ENCODE assay signal across 1 cellular context in the genomic region with DNA sequence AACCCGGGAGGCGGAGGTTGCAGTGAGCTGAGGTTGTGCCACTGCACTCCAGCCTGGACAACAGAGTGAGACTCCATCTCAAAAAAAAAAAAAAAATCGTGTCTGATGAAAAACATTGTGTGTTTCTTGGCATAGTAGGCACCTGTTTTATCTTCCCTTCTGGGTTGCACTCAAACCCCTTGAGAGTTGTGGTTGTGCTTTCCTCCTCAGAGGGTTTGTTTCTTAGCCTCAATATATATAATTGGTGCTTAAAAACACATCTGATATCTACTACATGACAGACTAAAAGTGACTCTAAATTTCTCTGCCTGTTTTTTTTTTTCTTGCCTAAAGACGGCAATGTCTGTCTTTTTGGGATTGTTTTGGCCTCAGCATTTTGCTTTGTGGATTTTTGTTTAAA.
A peak's percentile ranks its signal among the peaks of the same experiment; 100 is the strongest.
TF ChIP-seq lines count a peak whose summit lies in the region.

No MANE protein-coding gene starts in this region.

TF ChIP-seq in GM12878, 131 proteins besides CTCF, POLR2A, EP300 and RAD21:
- TF ChIP-seq RUNX3 (IDR thresholded peaks at IDR 0.05; ENCODE audit: low read length) (peak; percentile 44; the same call in 1 of the 2 replicates), MTA2 (IDR thresholded peaks at IDR 0.05; ENCODE audit: low read depth) (peak; percentile 58; the same call in 1 of the 2 replicates), MEF2B (IDR thresholded peaks at IDR 0.05; ENCODE audit: partially characterized antibody, poor library complexity, severe bottlenecking) (peak; percentile 94), DPF2 (IDR thresholded peaks at IDR 0.05) (no peak), ATF7 (IDR thresholded peaks at IDR 0.05; ENCODE audit: low read depth) (0 out of 2 replicates have a peak, but pooled peaks have one; percentile 19), ZNF384 (IDR thresholded peaks at IDR 0.05; ENCODE audit: borderline replicate concordance, low read depth, low read length) (peak; percentile 8; the same call in 1 of the 2 replicates), TCF12 (IDR thresholded peaks at IDR 0.05; ENCODE audit: low read depth, low read length) (0 out of 2 replicates have a peak, but pooled peaks have one; percentile 13), ZNF24 (IDR thresholded peaks at IDR 0.05) (no peak), BACH1 (IDR thresholded peaks at IDR 0.05; ENCODE audit: borderline replicate concordance) (no peak), IKZF2 (IDR thresholded peaks at IDR 0.05) (peak in 1 of 2 experiments; percentile 8; a peak in 2 of 4 replicates), ASH2L (IDR thresholded peaks at IDR 0.05; ENCODE audit: borderline replicate concordance, low read depth) (no peak)
- TF ChIP-seq, protein P1, sequence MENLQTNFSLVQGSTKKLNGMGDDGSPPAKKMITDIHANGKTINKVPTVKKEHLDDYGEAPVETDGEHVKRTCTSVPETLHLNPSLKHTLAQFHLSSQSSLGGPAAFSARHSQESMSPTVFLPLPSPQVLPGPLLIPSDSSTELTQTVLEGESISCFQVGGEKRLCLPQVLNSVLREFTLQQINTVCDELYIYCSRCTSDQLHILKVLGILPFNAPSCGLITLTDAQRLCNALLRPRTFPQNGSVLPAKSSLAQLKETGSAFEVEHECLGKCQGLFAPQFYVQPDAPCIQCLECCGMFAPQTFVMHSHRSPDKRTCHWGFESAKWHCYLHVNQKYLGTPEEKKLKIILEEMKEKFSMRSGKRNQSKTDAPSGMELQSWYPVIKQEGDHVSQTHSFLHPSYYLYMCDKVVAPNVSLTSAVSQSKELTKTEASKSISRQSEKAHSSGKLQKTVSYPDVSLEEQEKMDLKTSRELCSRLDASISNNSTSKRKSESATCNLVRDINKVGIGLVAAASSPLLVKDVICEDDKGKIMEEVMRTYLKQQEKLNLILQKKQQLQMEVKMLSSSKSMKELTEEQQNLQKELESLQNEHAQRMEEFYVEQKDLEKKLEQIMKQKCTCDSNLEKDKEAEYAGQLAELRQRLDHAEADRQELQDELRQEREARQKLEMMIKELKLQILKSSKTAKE (IDR thresholded peaks at IDR 0.05; ENCODE audit: low read depth, poor library complexity, severe bottlenecking) = peak; percentile 42
- TF ChIP-seq, protein P2, sequence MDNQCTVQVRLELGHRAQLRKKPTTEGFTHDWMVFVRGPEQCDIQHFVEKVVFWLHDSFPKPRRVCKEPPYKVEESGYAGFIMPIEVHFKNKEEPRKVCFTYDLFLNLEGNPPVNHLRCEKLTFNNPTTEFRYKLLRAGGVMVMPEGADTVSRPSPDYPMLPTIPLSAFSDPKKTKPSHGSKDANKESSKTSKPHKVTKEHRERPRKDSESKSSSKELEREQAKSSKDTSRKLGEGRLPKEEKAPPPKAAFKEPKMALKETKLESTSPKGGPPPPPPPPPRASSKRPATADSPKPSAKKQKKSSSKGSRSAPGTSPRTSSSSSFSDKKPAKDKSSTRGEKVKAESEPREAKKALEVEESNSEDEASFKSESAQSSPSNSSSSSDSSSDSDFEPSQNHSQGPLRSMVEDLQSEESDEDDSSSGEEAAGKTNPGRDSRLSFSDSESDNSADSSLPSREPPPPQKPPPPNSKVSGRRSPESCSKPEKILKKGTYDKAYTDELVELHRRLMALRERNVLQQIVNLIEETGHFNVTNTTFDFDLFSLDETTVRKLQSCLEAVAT (IDR thresholded peaks at IDR 0.05) = 0 out of 2 replicates have a peak, but pooled peaks have one; percentile 33
TF ChIP-seq in GM12878: peak in this region for 9.
